ENCODE assay signal across 9 cellular contexts in genomic region chr3:55405436-55405835, GRCh38.
DNase-seq lines count a peak whose midpoint lies in the region; ATAC-seq and TF ChIP-seq lines count a peak whose summit lies in the region.
"Had no signal": no experiment of that assay in that cellular context is flagged by ENCODE, and none has a peak within 500 bp of the region (broad histone marks: within the 10 kb centered on the region; RNA-seq: fewer than 3 reads in every experiment).

No MANE protein-coding gene starts in this region.

- H3K4me1 ChIP-seq in breast epithelium: no peaks in the 10 kb centered on the region

- no peaks in the 10 kb centered on the region for H3K36me3 ChIP-seq in breast epithelium

- DNase-seq in MCF 10A (ENCODE audit: unreplicated experiment) (peak; percentile 52), breast epithelium (ENCODE audit: low spot score in 2 of 2) (no peak), NCI-H748 treated with DMSO at 0.1 percent for 48 hours (lab: John Stamatoyannopoulos, UW) (peak; percentile 47), epithelial cell of proximal tubule (ENCODE audit: low read depth) (no peak), type B pancreatic cell (ENCODE audit: extremely low spot score, unreplicated experiment) (no peak), NCI-H2029 (lab: John Stamatoyannopoulos, UW) (no peak), NCI-H226 (no peak)
- DNase-seq: COR-L47 had no signal

- H3K27me3 Mint-ChIP-seq in MCF 10A (ENCODE audit: insufficient read depth, unreplicated experiment): no peaks in the 10 kb centered on the region
- no peaks in the 10 kb centered on the region for H3K27me3 Mint-ChIP-seq in type B pancreatic cell

- no peaks in the 10 kb centered on the region for H3K27me3 ChIP-seq in breast epithelium

- H3K4me3 Mint-ChIP-seq in MCF 10A (ENCODE audit: unreplicated experiment) (no peak overlapping the region), type B pancreatic cell (no peak overlapping the region)

- H3K36me3 Mint-ChIP-seq in MCF 10A (ENCODE audit: insufficient read depth, unreplicated experiment) (peaks cover 5% of the 10 kb centered on the region), type B pancreatic cell (no peaks in the 10 kb centered on the region)

- TF ChIP-seq CTCF in MCF 10A (IDR thresholded peaks at IDR 0.05; ENCODE audit: unreplicated experiment): no peak
- no peak for TF ChIP-seq CTCF in breast epithelium (IDR thresholded peaks at IDR 0.05)
- TF ChIP-seq CTCF in epithelial cell of proximal tubule (conservative IDR thresholded peaks at IDR 0.05; ENCODE audit: low read depth, low read length): peak; percentile 53
- TF ChIP-seq CTCF in type B pancreatic cell (conservative IDR thresholded peaks at IDR 0.05): peak; percentile 59

- CTCF ChIA-PET in MCF 10A (lab: Yijun Ruan, JAX): interaction anchor here (0.6 to 0.7 kb wide), 2 partner anchors 535 to 705 kb away, joined by 3 to 4 read pairs; no protein-coding TSS in a partner anchor

- no peaks in the 10 kb centered on the region for H3K9me3 Mint-ChIP-seq in MCF 10A (ENCODE audit: unreplicated experiment)
- no peaks in the 10 kb centered on the region for H3K9me3 Mint-ChIP-seq in type B pancreatic cell

- H3K27ac Mint-ChIP-seq in MCF 10A (ENCODE audit: low read depth, unreplicated experiment) (no peak overlapping the region), type B pancreatic cell (no peak overlapping the region)

- no peak overlapping the region for H3K27ac ChIP-seq in breast epithelium

- peaks cover 0 to 14% of the 10 kb centered on the region in 2 donors for H3K9me3 ChIP-seq in breast epithelium

- ATAC-seq in GM18858 (IDR thresholded peaks at IDR 0.05; ENCODE audit: unreplicated experiment): no peak

- POLR2A ChIA-PET in MCF 10A (lab: Yijun Ruan, JAX): no interaction called here

- intact Hi-C loops in MCF 10A (cut with micrococcal nuclease) (no loop called here), breast epithelium (cut with DNase I; ENCODE audit: low total_unique reads) (no loop called here)

- BruUV-seq in MCF 10A (replicated peaks; lab: Mats Ljungman, UMichigan): no TSS peak

- H3K4me1 Mint-ChIP-seq in MCF 10A (ENCODE audit: insufficient read depth, unreplicated experiment) (no peaks in the 10 kb centered on the region), type B pancreatic cell (ENCODE audit: unreplicated experiment) (peaks cover 10% of the 10 kb centered on the region)

- TF ChIP-seq POLR2A in breast epithelium (IDR thresholded peaks at IDR 0.05): no peak

- H3K4me3 ChIP-seq in breast epithelium (no peak overlapping the region), epithelial cell of proximal tubule (ENCODE audit: low read depth, low read length) (no peak overlapping the region)

Comparison
In these comparisons a context has a peak if more than half of its experiments do, and no peak if none do; other contexts are left out.
1. DNase-seq: peak in MCF 10A (single experiment) and NCI-H748 treated with DMSO at 0.1 percent for 48 hours (single experiment); none in breast epithelium (0 of 2), epithelial cell of proximal tubule (single experiment), type B pancreatic cell (single experiment), NCI-H2029 (single experiment) and NCI-H226 (single experiment).
2. CTCF ChIP-seq: peak in epithelial cell of proximal tubule (single experiment) and type B pancreatic cell (single experiment); none in MCF 10A (single experiment) and breast epithelium (0 of 3).